ENCODE assay signal across 8 cellular contexts in the genomic region with DNA sequence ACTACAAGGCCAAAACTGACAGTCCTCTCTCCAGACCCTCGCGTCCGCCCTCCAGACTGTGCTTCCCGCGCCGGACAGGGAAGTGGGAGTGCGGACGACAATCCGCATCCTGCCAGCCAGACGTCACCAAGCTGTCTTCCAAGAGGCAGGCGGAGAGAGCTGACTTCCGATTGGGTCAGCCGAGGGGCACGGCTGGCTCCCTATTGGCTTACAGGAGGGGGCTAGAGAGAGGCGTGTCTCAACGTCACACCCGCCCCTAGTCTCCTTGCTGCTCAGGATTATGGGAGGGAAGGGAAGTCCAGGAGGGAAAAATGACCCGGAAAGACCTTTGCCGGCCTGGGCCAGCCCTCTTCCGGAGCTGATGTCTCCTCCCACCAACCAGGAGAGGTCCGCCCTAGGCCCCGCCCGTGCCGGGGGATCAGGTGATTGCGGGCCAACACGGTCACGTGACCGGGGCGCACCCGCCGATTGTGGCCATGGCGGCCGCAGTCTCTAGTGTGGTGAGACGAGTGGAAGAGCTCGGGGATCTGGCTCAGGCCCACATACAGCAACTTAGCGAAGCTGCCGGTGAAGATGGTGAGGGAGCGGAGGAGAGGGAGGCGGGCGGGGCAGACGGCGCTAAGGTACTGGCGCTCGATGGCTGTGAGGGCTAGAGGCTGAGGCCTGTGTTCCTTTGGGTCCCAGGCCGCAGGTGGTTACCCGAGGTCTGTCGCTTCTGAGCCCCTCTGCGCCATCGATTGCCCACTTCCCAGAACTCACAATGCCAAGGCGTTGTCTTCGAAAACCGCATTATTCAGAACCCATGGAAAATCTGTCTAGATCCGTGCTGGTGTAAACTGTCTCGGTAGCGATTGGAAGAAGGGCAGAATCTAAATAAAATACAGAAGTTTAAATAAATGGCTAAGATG. TPM values are rescaled to one million over a fixed set of nuclear protein-coding genes. Genes with fewer than 3 reads are reported as not detected.
DNase-seq lines count a peak whose midpoint lies in the region; ATAC-seq lines count a peak whose summit lies in the region.

Gene RIMOC1 (plus strand): TSS at position 453 of the 908 bp plus-strand sequence. CDS start 24 bp downstream, at position 477.

- H3K4me2 ChIP-seq in BLaER1 treated with 17β-estradiol and CSF1 and Interleukin-3, amounts not matched to agents 10 nM and 100 nM = peak within 1 kb of the TSS; percentile 74 to 98 (median 86)

- peaks cover 18 to 49% (median 34%) of the 10 kb centered on the region in 10 experiments for H3K4me1 ChIP-seq in BLaER1 treated with 17β-estradiol and CSF1 and Interleukin-3, amounts not matched to agents 10 nM and 100 nM

- H3K4me3 ChIP-seq in BLaER1 treated with 17β-estradiol and CSF1 and Interleukin-3, amounts not matched to agents 10 nM and 100 nM = peak within 1 kb of the TSS; percentile 73 to 98 (median 80)

- peaks cover 0 to 27% (median 0%) of the 10 kb centered on the region in 11 experiments; a peak in 6 of 22 replicates for H4K20me1 ChIP-seq in BLaER1 treated with 17β-estradiol and CSF1 and Interleukin-3, amounts not matched to agents 10 nM and 100 nM

- intact Hi-C loops in left colon (cut with DNase I, micrococcal nuclease) = no loop called here

- H3K9me3 ChIP-seq in BLaER1 treated with 17β-estradiol and CSF1 and Interleukin-3, amounts not matched to agents 10 nM and 100 nM (replicated peaks in 1 of 11) = no peaks in the 10 kb centered on the region

- peak; percentile 97 for ATAC-seq in GM19351 (IDR thresholded peaks at IDR 0.05; ENCODE audit: unreplicated experiment)
- ATAC-seq in HG03521 (IDR thresholded peaks at IDR 0.05; ENCODE audit: unreplicated experiment) = peak; percentile 98
- ATAC-seq in left colon = peak; percentile 97

- DNase-seq in NCI-H748 (lab: John Stamatoyannopoulos, UW; ENCODE audit: unreplicated experiment) = peak; percentile 100
- DNase-seq in activated CD4-positive, alpha-beta T cell treated with anti-CD3 and anti-CD28 coated beads, Interleukin-2, amount 50 U/mL, for 1 hour = peak; percentile 96
- peak; percentile 94 for DNase-seq in cortex of kidney (lab: John Stamatoyannopoulos, UW)
- DNase-seq in left colon = peak; percentile 99
- peak; percentile 99 for DNase-seq in stimulated activated CD4-positive, alpha-beta T cell treated with anti-CD3 and anti-CD28 coated beads, Interleukin-1b, Interleukin-23, amount 100 ng/mL, for 48 hours

- H3K27ac ChIP-seq in BLaER1 treated with 17β-estradiol and CSF1 and Interleukin-3, amounts not matched to agents 10 nM and 100 nM = peak within 1 kb of the TSS; percentile 83 to 99 (median 90)

- no peaks in the 10 kb centered on the region for H3K27me3 ChIP-seq in BLaER1 treated with 17β-estradiol and CSF1 and Interleukin-3, amounts not matched to agents 10 nM and 100 nM

- peaks cover 13 to 35% (median 19%) of the 10 kb centered on the region in 11 experiments; a peak in 21 of 22 replicates for H3K36me3 ChIP-seq in BLaER1 treated with 17β-estradiol and CSF1 and Interleukin-3, amounts not matched to agents 10 nM and 100 nM

- peak within 1 kb of the TSS; percentile 88 to 100 (median 93) for H3K9ac ChIP-seq in BLaER1 treated with 17β-estradiol and CSF1 and Interleukin-3, amounts not matched to agents 10 nM and 100 nM

RNA-seq across cellular contexts. Expression of gene RIMOC1, which starts in this region (rescaled TPM):
- total RNA-seq in left colon = 10 to 100 TPM; 24.0 to 26.7 TPM

Comparison
In these comparisons a context has a peak if more than half of its experiments do, and no peak if none do; other contexts are left out.
1. Peak in every context shown above with its lines: DNase-seq, ATAC-seq, H3K4me3 ChIP-seq and H3K27ac ChIP-seq.